In the genomic region with DNA sequence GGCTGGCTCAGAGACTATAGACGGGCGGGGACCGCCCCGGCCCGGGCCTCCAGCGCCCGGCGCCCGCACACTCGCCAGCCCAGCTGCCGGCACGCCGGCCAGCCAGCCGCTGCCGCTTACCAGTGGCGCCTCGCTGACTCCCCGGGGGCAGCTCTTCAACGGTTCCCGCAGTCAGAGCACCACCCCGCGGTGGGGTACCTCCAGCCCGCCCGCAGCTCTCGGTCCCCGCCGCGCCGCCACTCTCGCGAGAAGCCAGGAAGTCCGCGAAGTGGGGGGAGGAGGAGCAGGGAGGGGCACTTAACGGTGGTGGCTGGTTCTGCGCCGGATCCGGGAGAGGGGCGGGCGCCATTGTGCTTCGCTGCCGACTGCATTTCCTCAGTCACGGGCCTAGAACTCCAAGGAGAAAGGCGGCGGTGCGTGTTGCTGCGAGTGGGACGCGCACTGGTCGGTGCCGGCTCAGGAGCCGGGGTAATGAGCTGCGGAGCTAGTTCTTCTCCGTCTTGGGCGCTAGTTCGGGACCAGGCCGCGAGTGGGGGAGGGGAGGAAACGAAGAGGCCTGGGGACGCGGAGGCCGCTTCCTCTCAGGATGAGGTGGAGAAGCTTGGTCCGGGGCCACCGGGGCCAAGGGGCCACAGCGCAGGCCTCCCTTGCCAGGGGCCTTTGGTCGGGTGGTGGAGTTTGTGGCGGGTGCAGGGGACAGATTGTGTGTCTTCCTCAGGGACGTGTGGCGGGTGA, we compare ENCODE assay signal across 8 cellular contexts. TPM values are rescaled to one million over a fixed set of nuclear protein-coding genes. Genes with fewer than 3 reads are reported as not detected.
DNase-seq lines count a peak whose midpoint lies in the region; ATAC-seq and TF ChIP-seq lines count a peak whose summit lies in the region.

A gene with protein sequence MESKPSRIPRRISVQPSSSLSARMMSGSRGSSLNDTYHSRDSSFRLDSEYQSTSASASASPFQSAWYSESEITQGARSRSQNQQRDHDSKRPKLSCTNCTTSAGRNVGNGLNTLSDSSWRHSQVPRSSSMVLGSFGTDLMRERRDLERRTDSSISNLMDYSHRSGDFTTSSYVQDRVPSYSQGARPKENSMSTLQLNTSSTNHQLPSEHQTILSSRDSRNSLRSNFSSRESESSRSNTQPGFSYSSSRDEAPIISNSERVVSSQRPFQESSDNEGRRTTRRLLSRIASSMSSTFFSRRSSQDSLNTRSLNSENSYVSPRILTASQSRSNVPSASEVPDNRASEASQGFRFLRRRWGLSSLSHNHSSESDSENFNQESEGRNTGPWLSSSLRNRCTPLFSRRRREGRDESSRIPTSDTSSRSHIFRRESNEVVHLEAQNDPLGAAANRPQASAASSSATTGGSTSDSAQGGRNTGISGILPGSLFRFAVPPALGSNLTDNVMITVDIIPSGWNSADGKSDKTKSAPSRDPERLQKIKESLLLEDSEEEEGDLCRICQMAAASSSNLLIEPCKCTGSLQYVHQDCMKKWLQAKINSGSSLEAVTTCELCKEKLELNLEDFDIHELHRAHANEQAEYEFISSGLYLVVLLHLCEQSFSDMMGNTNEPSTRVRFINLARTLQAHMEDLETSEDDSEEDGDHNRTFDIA (plus strand): TSS at position 313 of the 735 bp plus-strand sequence. CDS start 16,517 bp downstream, outside the sequence.

- no peaks in the 10 kb centered on the region for H3K27me3 ChIP-seq in right lobe of liver

- H3K9me3 ChIP-seq in right lobe of liver, result no peaks in the 10 kb centered on the region

- ATAC-seq in GM19395 (IDR thresholded peaks at IDR 0.05; ENCODE audit: unreplicated experiment), result peak; percentile 94
- ATAC-seq in HG03565 (IDR thresholded peaks at IDR 0.05; ENCODE audit: unreplicated experiment), result peak; percentile 90
- ATAC-seq in right lobe of liver, result peak; percentile 97

- peak within 1 kb of the TSS; percentile 73 to 93 (median 90) for H3K4me3 ChIP-seq in right lobe of liver

- peak; percentile 97 for DNase-seq in CD1c-positive myeloid dendritic cell (ENCODE audit: extremely low spot score)
- peak; percentile 92 for DNase-seq in NCI-H748 treated with DMSO at 0.1 percent for 48 hours (lab: John Stamatoyannopoulos, UW)
- peak; percentile 96 to 97 for DNase-seq in activated CD4-positive, alpha-beta T cell treated with anti-CD3 and anti-CD28 coated beads, Interleukin-2, amount 50 U/mL, for 4 hours
- peak; percentile 87 to 96 for DNase-seq in dermis microvascular lymphatic vessel endothelial cell (ENCODE audit: low read depth in 2 of 2)
- DNase-seq in right lobe of liver, result peak; percentile 97 to 99 (median 98)
- DNase-seq in stimulated activated CD4-positive, alpha-beta T cell treated with anti-CD3 and anti-CD28 coated beads, Interleukin-4, amount 100 ng/mL, for 4 hours, result peak; percentile 95

- TF ChIP-seq CTCF in right lobe of liver (IDR thresholded peaks at IDR 0.05), result peak; percentile 51 to 80 (median 69)

- intact Hi-C loops in right lobe of liver (cut with DNase I), result loop anchor here in 1 of 2 donors (10.0 kb wide), 1 partner anchor 98 kb away; a partner anchor contains a TSS

- H3K27ac ChIP-seq in right lobe of liver, result peak within 1 kb of the TSS; percentile 91 to 98 (median 97)

- peak; percentile 97 for TF ChIP-seq POLR2A in right lobe of liver (IDR thresholded peaks at IDR 0.05)

- H3K36me3 ChIP-seq in right lobe of liver, result peaks cover 0 to 17% (median 3%) of the 10 kb centered on the region in 4 donors

- 0% methylated on average over 14 of the region's 68 CpGs for WGBS in right lobe of liver (ENCODE audit: insufficient coverage, low coverage, low lambda C conversion rate, missing lambda C conversion rate)

- H3K4me1 ChIP-seq in right lobe of liver, result peaks cover 0 to 27% (median 10%) of the 10 kb centered on the region in 4 donors

RNA-seq across cellular contexts. Expression of the gene that starts here (rescaled TPM):
- total RNA-seq in dermis microvascular lymphatic vessel endothelial cell (63.8 and 92.3 TPM in 2 replicates), right lobe of liver (10 to 100 TPM; 20.1 to 41.2 (median 29.8) TPM)

Comparison
In these comparisons a context has a peak if more than half of its experiments do, and no peak if none do; other contexts are left out.
1. Peak in every context shown above with its lines: DNase-seq, ATAC-seq, H3K4me3 ChIP-seq and H3K27ac ChIP-seq.